8 cellular contexts compared by ENCODE assay signal in the genomic region with DNA sequence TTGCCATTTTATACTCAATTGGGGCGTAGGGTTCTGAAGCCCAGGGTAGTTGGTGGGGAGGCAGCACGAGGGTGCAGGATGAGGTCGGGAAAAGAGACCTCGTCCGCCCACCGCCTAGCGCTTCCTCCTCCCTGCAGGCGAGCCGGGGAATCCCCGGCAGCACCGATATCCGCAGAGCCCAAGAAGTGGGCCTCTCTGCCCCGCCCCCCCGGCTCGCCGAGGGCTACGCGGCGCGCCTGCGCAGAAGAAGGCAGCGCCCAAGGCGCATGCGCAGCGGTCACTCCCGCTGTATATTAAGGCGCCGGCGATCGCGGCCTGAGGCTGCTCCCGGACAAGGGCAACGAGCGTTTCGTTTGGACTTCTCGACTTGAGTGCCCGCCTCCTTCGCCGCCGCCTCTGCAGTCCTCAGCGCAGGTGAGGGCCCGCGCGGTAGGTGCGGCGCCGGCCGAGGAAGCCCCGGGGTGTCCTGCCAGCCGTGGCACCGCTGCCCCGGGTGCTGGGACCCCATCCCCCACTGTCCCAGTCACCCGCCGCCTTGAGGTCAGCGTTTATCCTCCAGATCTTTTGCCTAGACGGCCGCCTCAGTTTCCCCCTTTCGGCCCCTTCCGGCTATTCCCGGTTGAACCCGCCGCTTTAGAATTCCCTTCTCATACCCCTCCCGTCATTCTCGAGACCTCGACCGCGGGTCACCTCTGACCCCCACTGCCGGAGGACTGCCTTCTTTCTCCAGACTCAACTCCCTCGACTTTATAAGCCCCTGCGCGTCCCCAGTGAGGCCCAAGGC. TPM values are rescaled to one million over a fixed set of nuclear protein-coding genes. Genes with fewer than 3 reads are reported as not detected.
DNase-seq lines count a peak whose midpoint lies in the region; ATAC-seq and TF ChIP-seq lines count a peak whose summit lies in the region.

A gene (plus strand): TSS at position 319 of the 784 bp plus-strand sequence. CDS start 1,082 bp downstream, outside the sequence.

- peak; percentile 72 to 89 for TF ChIP-seq POLR2A in uterus (IDR thresholded peaks at IDR 0.05)

- whole genome bisulfite sequencing in right cardiac atrium = 1% methylated on average over 71 of the region's 71 CpGs

- H3K27ac ChIP-seq in angular gyrus (ENCODE audit: low read depth, low read length) (peak within 1 kb of the TSS; percentile 94), right cardiac atrium (ENCODE audit: low read length) (peak within 1 kb of the TSS; percentile 63), uterus (peak within 1 kb of the TSS; percentile 79 to 84)

- intact Hi-C loops in right cardiac atrium (cut with DNase I) (no loop called here), uterus (cut with DNase I; ENCODE audit: low total_unique reads) (no loop called here)

- no peaks in the 10 kb centered on the region for H3K36me3 ChIP-seq in uterus

- ATAC-seq in GM18498 (IDR thresholded peaks at IDR 0.05; ENCODE audit: unreplicated experiment) (peak; percentile 79), HG02870 (IDR thresholded peaks at IDR 0.05; ENCODE audit: unreplicated experiment) (peak; percentile 78), right cardiac atrium (peak; percentile 88)

- no peaks in the 10 kb centered on the region for H3K9me3 ChIP-seq in right cardiac atrium (ENCODE audit: control insufficient read depth, low read length)
- no peaks in the 10 kb centered on the region for H3K9me3 ChIP-seq in uterus

- peak; percentile 74 for DNase-seq in NCI-H146 treated with DMSO at 0.1 percent for 48 hours (lab: John Stamatoyannopoulos, UW; ENCODE audit: unreplicated experiment)
- DNase-seq in T-helper 2 cell = peak; percentile 90 to 93 (median 91)
- peak; percentile 93 to 98 (median 98) for DNase-seq in right cardiac atrium
- peak; percentile 88 for DNase-seq in putamen (ENCODE audit: low spot score)
- DNase-seq in uterus = peak; percentile 91 to 94

- H3K4me1 ChIP-seq in right cardiac atrium (ENCODE audit: control insufficient read depth, insufficient read depth, low read length) (peaks cover 14% of the 10 kb centered on the region), uterus (peaks cover 0 to 5% of the 10 kb centered on the region in 2 donors)

- peak within 1 kb of the TSS; percentile 67 for H3K4me3 ChIP-seq in right cardiac atrium (ENCODE audit: low read length)
- peak within 1 kb of the TSS; percentile 83 to 97 for H3K4me3 ChIP-seq in uterus

- TF ChIP-seq CTCF in uterus (IDR thresholded peaks at IDR 0.05) = peak in 2 of 4 experiments; percentile 13 to 48

- H3K27me3 ChIP-seq in right cardiac atrium (ENCODE audit: control insufficient read depth, insufficient read depth) (no peaks in the 10 kb centered on the region), uterus (no peaks in the 10 kb centered on the region)

RNA-seq across cellular contexts. Expression of the gene that starts here (rescaled TPM):
- total RNA-seq in right cardiac atrium (100 to 1,000 TPM in 3 of 4 donors, 10 to 100 TPM in 1; 95.7 to 123 (median 110) TPM), uterus (10 to 100 TPM in 3 of 4 donors, 1 to 10 TPM in 1; 4.9 to 56.2 (median 36.2) TPM)
- 119 TPM for polyA plus RNA-seq in right cardiac atrium

Comparison
In these comparisons a context has a peak if more than half of its experiments do, and no peak if none do; other contexts are left out.
1. Peak in every context shown above with its lines: DNase-seq, ATAC-seq, H3K4me3 ChIP-seq and H3K27ac ChIP-seq.